Comparison of ENCODE assay signal across 27 cellular contexts in the genomic region with DNA sequence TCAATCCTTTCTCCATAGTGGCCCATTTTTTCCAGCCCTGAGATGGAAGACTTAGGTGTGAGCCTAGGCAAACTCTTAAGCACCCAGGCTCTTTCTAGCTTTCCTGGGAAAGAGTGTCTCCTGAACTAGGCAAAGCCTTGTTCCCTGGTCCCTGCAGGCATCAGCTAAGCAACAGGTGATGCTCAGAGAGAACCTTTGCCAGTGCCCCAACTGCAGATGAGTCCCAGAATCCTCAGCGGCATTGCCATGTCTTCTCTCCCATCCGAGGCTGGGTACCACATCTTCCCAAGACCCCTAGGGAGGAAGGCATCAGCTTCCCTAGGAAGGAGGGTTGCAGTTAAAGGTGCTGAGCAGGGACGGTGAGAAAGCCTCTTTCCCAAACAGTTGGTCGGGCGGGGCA. TPM values are rescaled to one million over a fixed set of nuclear protein-coding genes. Genes with fewer than 3 reads are reported as not detected.
A peak's percentile ranks its signal among the peaks of the same experiment; 100 is the strongest.
DNase-seq lines count a peak whose midpoint lies in the region; ATAC-seq, FAIRE-seq and TF ChIP-seq lines count a peak whose summit lies in the region.
"Had no signal": no experiment of that assay in that cellular context is flagged by ENCODE, and none has a peak within 500 bp of the region (broad histone marks: within the 10 kb centered on the region; RNA-seq: fewer than 3 reads in every experiment).

No MANE protein-coding gene starts in this region.

- H4K5ac ChIP-seq in IMR-90 (ENCODE audit: low read depth, low read length): no peak overlapping the region

- H3K18ac ChIP-seq in IMR-90 (ENCODE audit: low read depth, low read length): no peak overlapping the region

- no peak overlapping the region for H3K4me3 ChIP-seq in IMR-90 (ENCODE audit: insufficient read depth, low read depth, low read length)
- H3K4me3 ChIP-seq in astrocyte (ENCODE audit: insufficient read depth, low read depth, low read length): no peak overlapping the region
- no peak overlapping the region for H3K4me3 ChIP-seq in endodermal cell (ENCODE audit: low read length)
- H3K4me3 ChIP-seq: BLaER1 had no signal

- H3K4me1 Mint-ChIP-seq in astrocyte (ENCODE audit: low read depth, unreplicated experiment) (peaks cover 50% of the 10 kb centered on the region), chondrocyte (ENCODE audit: low read depth) (peaks cover 8% of the 10 kb centered on the region), endodermal cell (peaks cover 24% of the 10 kb centered on the region)
- peaks cover 24% of the 10 kb centered on the region for H3K4me1 Mint-ChIP-seq in stimulated activated effector memory CD8-positive, alpha-beta T cell treated with anti-CD3 and anti-CD28 coated beads, Interleukin-12 subunit alpha, Interleukin-12 subunit beta, amount 100 ng/mL, for 72 hours

- no peak overlapping the region for H2AK5ac ChIP-seq in IMR-90 (ENCODE audit: low read depth, low read length)

- no peak overlapping the region for H3K4me3 Mint-ChIP-seq in astrocyte (ENCODE audit: unreplicated experiment)
- no peak overlapping the region for H3K4me3 Mint-ChIP-seq in stimulated activated effector memory CD8-positive, alpha-beta T cell treated with anti-CD3 and anti-CD28 coated beads, Interleukin-12 subunit alpha, Interleukin-12 subunit beta, amount 100 ng/mL, for 72 hours
- no peak overlapping the region for H3K4me3 Mint-ChIP-seq in chondrocyte (ENCODE audit: unreplicated experiment)
- H3K4me3 Mint-ChIP-seq in endodermal cell: no peak overlapping the region
- H3K4me3 Mint-ChIP-seq: CD14-positive monocyte; CD4-positive, alpha-beta memory T cell; CD4-positive, CD25-positive, alpha-beta regulatory T cell; CD8-positive, alpha-beta memory T cell had no signal

- H3K36me3 Mint-ChIP-seq in astrocyte (ENCODE audit: low read depth, unreplicated experiment) (peaks cover 14% of the 10 kb centered on the region), chondrocyte (ENCODE audit: low read depth) (no peaks in the 10 kb centered on the region), endodermal cell (ENCODE audit: low read depth) (no peaks in the 10 kb centered on the region)
- H3K36me3 Mint-ChIP-seq in stimulated activated effector memory CD8-positive, alpha-beta T cell treated with anti-CD3 and anti-CD28 coated beads, Interleukin-12 subunit alpha, Interleukin-12 subunit beta, amount 100 ng/mL, for 72 hours: peaks cover 6% of the 10 kb centered on the region
- H3K36me3 Mint-ChIP-seq: CD14-positive monocyte; CD4-positive, alpha-beta memory T cell had no signal

- no peaks in the 10 kb centered on the region for H3K79me2 ChIP-seq in astrocyte (ENCODE audit: insufficient read depth, low read length)

- no peak overlapping the region for H4K8ac ChIP-seq in IMR-90 (ENCODE audit: low read depth in 2 of 2, low read length in 2 of 2)

- TF ChIP-seq CTCF in IMR-90 (conservative IDR thresholded peaks at IDR 0.05; ENCODE audit: low read depth, low read length) (no peak), astrocyte (IDR thresholded peaks at IDR 0.05; ENCODE audit: insufficient read depth, low read depth, low read length) (no peak), chondrocyte (IDR thresholded peaks at IDR 0.05) (no peak), endodermal cell (conservative IDR thresholded peaks at IDR 0.05) (no peak)

- H3K79me1 ChIP-seq in IMR-90 (ENCODE audit: low read depth in 1 of 2, low read length in 2 of 2): no peaks in the 10 kb centered on the region

- H3K4ac ChIP-seq in IMR-90 (ENCODE audit: low read depth, low read length): no peak overlapping the region

- no peaks in the 10 kb centered on the region for H3K9me1 ChIP-seq in IMR-90 (ENCODE audit: insufficient read depth, low read length)

- H4K20me1 ChIP-seq in IMR-90 (ENCODE audit: insufficient read depth, low read length) (no peaks in the 10 kb centered on the region), astrocyte (ENCODE audit: insufficient read depth, low read length) (no peaks in the 10 kb centered on the region)
- H4K20me1 ChIP-seq: BLaER1 had no signal

- peak overlapping the region; percentile 11 for H2AK9ac ChIP-seq in IMR-90 (replicated peaks; ENCODE audit: low read depth, low read length, poor library complexity)

- no peak overlapping the region for H2BK120ac ChIP-seq in IMR-90 (ENCODE audit: low read depth, low read length)

- BruUV-seq in IMR-90 (replicated peaks; lab: Mats Ljungman, UMichigan): no TSS peak

- no peak overlapping the region for H3K4me2 ChIP-seq in IMR-90 (ENCODE audit: low read depth, low read length)
- H3K4me2 ChIP-seq in astrocyte (ENCODE audit: low read length): no peak overlapping the region
- H3K4me2 ChIP-seq: BLaER1 had no signal

- no peak overlapping the region for H2BK15ac ChIP-seq in IMR-90 (ENCODE audit: low read depth, low read length)

- in situ Hi-C loops in IMR-90 (cut with MboI; ENCODE audit: low sequenced_read_pairs): no loop called here

- no peak overlapping the region for H3K23ac ChIP-seq in IMR-90 (ENCODE audit: low read depth, low read length)

- H3K9me3 ChIP-seq in IMR-90 (ENCODE audit: control insufficient read depth, insufficient read depth, low read length) (no peaks in the 10 kb centered on the region), astrocyte (ENCODE audit: insufficient read depth, low read depth, low read length) (no peaks in the 10 kb centered on the region), endodermal cell (ENCODE audit: control insufficient read depth, low read length) (no peaks in the 10 kb centered on the region)
- H3K9me3 ChIP-seq: BE2C, BLaER1 had no signal

- H4K91ac ChIP-seq in IMR-90 (ENCODE audit: insufficient read depth, low read depth, low read length): no peak overlapping the region; the same call in 1 of the 2 replicates

- POLR2A ChIA-PET in IMR-90 (lab: Charles Lee; ENCODE audit: unreplicated experiment): no interaction called here

- TF ChIP-seq RAD21 in IMR-90 (IDR thresholded peaks at IDR 0.05; ENCODE audit: low read length): no peak

- intact Hi-C loops in IMR-90 (cut with micrococcal nuclease): no loop called here

- H2AFZ ChIP-seq in IMR-90 (replicated peaks; ENCODE audit: low read length, poor library complexity) (no peak overlapping the region), astrocyte (ENCODE audit: low read depth, low read length) (no peak overlapping the region)

- no peak overlapping the region for H2BK20ac ChIP-seq in IMR-90 (ENCODE audit: low read depth, low read length)

- H3K27me3 Mint-ChIP-seq in astrocyte (ENCODE audit: low read depth, unreplicated experiment) (peaks cover 4% of the 10 kb centered on the region), chondrocyte (ENCODE audit: low read depth) (no peaks in the 10 kb centered on the region), endodermal cell (ENCODE audit: insufficient read depth) (peaks cover 22% of the 10 kb centered on the region)

- H3K36me3 ChIP-seq in IMR-90 (ENCODE audit: control insufficient read depth, insufficient read depth, low read length): no peaks in the 10 kb centered on the region
- H3K36me3 ChIP-seq in astrocyte (ENCODE audit: insufficient read depth, low read length): no peaks in the 10 kb centered on the region
- no peaks in the 10 kb centered on the region for H3K36me3 ChIP-seq in endodermal cell (ENCODE audit: control insufficient read depth, insufficient read depth, low read length)
- H3K36me3 ChIP-seq: BE2C, BLaER1 had no signal

- H3K14ac ChIP-seq in IMR-90 (replicated peaks; ENCODE audit: low read depth, low read length): no peak overlapping the region

- ATAC-seq in IMR-90 (ENCODE audit: low read depth): no peak
- no peak for ATAC-seq in stimulated activated effector memory CD8-positive, alpha-beta T cell treated with anti-CD3 and anti-CD28 coated beads, Interleukin-12 subunit alpha, Interleukin-12 subunit beta, amount 100 ng/mL, for 72 hours

- H3K4me1 ChIP-seq in IMR-90 (ENCODE audit: control insufficient read depth, insufficient read depth, low read length) (peaks cover 8% of the 10 kb centered on the region), astrocyte (ENCODE audit: insufficient read depth, low read length) (peaks cover 14% of the 10 kb centered on the region), endodermal cell (ENCODE audit: control insufficient read depth, insufficient read depth, low read length) (peaks cover 11% of the 10 kb centered on the region)
- H3K4me1 ChIP-seq: BLaER1 had no signal

- DNase-seq in IMR-90 (no peak), astrocyte (ENCODE audit: low read depth) (no peak), chondrocyte (ENCODE audit: low spot score) (no peak), NCI-H2196 treated with DMSO at 0.1 percent for 48 hours (lab: John Stamatoyannopoulos, UW; ENCODE audit: unreplicated experiment) (no peak), NCI-H1092 treated with DMSO at 0.1 percent for 48 hours (lab: John Stamatoyannopoulos, UW) (no peak), endodermal cell (no peak)
- no peak for DNase-seq in stimulated activated effector memory CD8-positive, alpha-beta T cell treated with anti-CD3 and anti-CD28 coated beads, Interleukin-12 subunit alpha, Interleukin-12 subunit beta, amount 100 ng/mL, for 72 hours (ENCODE audit: low spot score in 2 of 2)
- DNase-seq: 8988T; ACHN; BE2C; C1 segment of cervical spinal cord; CD4-positive, alpha-beta memory T cell; CD4-positive, CD25-positive, alpha-beta regulatory T cell; CD8-positive, alpha-beta memory T cell; COR-L47; DMS 273 treated with DMSO at 0.1 percent for 48 hours; DMS153; DMS79 treated with DMSO at 0.1 percent for 48 hours; GF-D8 had no signal

- no peak for TF ChIP-seq POLR2A in IMR-90 (IDR thresholded peaks at IDR 0.05; ENCODE audit: low read depth, low read length)

- H3K27ac Mint-ChIP-seq in astrocyte (ENCODE audit: unreplicated experiment): peak overlapping the region; percentile 4
- H3K27ac Mint-ChIP-seq in stimulated activated effector memory CD8-positive, alpha-beta T cell treated with anti-CD3 and anti-CD28 coated beads, Interleukin-12 subunit alpha, Interleukin-12 subunit beta, amount 100 ng/mL, for 72 hours: peak overlapping the region; percentile 13
- no peak overlapping the region for H3K27ac Mint-ChIP-seq in chondrocyte (ENCODE audit: unreplicated experiment)
- H3K27ac Mint-ChIP-seq in endodermal cell: no peak overlapping the region

- no peak overlapping the region for H3K27ac ChIP-seq in IMR-90 (ENCODE audit: insufficient read depth, low read length)
- H3K27ac ChIP-seq in astrocyte (ENCODE audit: low read depth, low read length): no peak overlapping the region
- no peak overlapping the region for H3K27ac ChIP-seq in endodermal cell (ENCODE audit: low read depth, low read length)
- H3K27ac ChIP-seq: BLaER1 had no signal

- no peaks in the 10 kb centered on the region for H3K27me3 ChIP-seq in IMR-90 (ENCODE audit: control insufficient read depth, insufficient read depth, low read length)
- no peaks in the 10 kb centered on the region for H3K27me3 ChIP-seq in astrocyte (ENCODE audit: insufficient read depth, low read length)
- H3K27me3 ChIP-seq in endodermal cell (ENCODE audit: control insufficient read depth, insufficient read depth, low read length, poor library complexity, severe bottlenecking): no peaks in the 10 kb centered on the region
- H3K27me3 ChIP-seq: BE2C, BLaER1 had no signal

- CTCF ChIA-PET in IMR-90 (lab: Yijun Ruan, JAX): no interaction called here

- no CpG with 5 or more reads among the region's 5 CpGs for WGBS in IMR-90 (ENCODE audit: extremely low coverage in 2 of 2, insufficient read length in 1 of 2), 2 experiments
- WGBS in endodermal cell (ENCODE audit: insufficient coverage in 1 of 2, insufficient read length in 1 of 2), 2 experiments: 80 to 93% methylated on average over 4 to 5 of the region's 5 CpGs

- no peak for FAIRE-seq in astrocyte (lab: Jason Lieb, UNC)
- FAIRE-seq: A204.1, G401.6, GM12891, GM19239 had no signal

- H3K9ac ChIP-seq in IMR-90 (ENCODE audit: low read depth, low read length) (no peak overlapping the region), astrocyte (ENCODE audit: low read length) (no peak overlapping the region), endodermal cell (ENCODE audit: extremely low read depth, low read length, poor library complexity, severe bottlenecking) (no peak overlapping the region)
- H3K9ac ChIP-seq: BLaER1 had no signal

- dilution Hi-C loops in IMR-90 (cut with HindIII; ENCODE audit: low sequenced_read_pairs, unreplicated experiment): no loop called here

- H2BK5ac ChIP-seq in IMR-90 (ENCODE audit: low read depth, low read length, poor library complexity, severe bottlenecking): no peak overlapping the region

- no peak overlapping the region for H3K56ac ChIP-seq in IMR-90 (ENCODE audit: extremely low read depth, insufficient read depth, low read length)

- H3K9me3 Mint-ChIP-seq in astrocyte (ENCODE audit: unreplicated experiment) (peaks cover 2% of the 10 kb centered on the region), chondrocyte (ENCODE audit: low read depth) (no peaks in the 10 kb centered on the region), endodermal cell (no peaks in the 10 kb centered on the region)
- H3K9me3 Mint-ChIP-seq in stimulated activated effector memory CD8-positive, alpha-beta T cell treated with anti-CD3 and anti-CD28 coated beads, Interleukin-12 subunit alpha, Interleukin-12 subunit beta, amount 100 ng/mL, for 72 hours: no peaks in the 10 kb centered on the region
- H3K9me3 Mint-ChIP-seq: CD14-positive monocyte; CD4-positive, alpha-beta memory T cell had no signal

RNA-seq across cellular contexts. Expression of gene VSIG8, which starts 8.2 kb away (rescaled TPM):
- total RNA-seq in IMR-90 (2012; rRNA removed) (not detected in 2 replicates), astrocyte (not detected in 2 replicates), chondrocyte (not detected in 3 replicates), endodermal cell (not detected)
- polyA plus RNA-seq in IMR-90 (2012; rRNA removed): not detected in 2 replicates
- polyA plus RNA-seq in IMR-90 (2012; cell fraction: cytosol; rRNA removed): 0.05 TPM in 1 of 2 replicates, not detected in the other
- 0.05 and 0.37 TPM in 2 replicates for polyA plus RNA-seq in IMR-90 (2012; cell fraction: nucleus; rRNA removed; ENCODE audit: low replicate concordance)
- not detected for polyA plus RNA-seq in endodermal cell (2013, experiment 1 of 2)
- polyA plus RNA-seq in endodermal cell (2013, experiment 2 of 2): not detected
- total RNA-seq: A673; CD4-positive, alpha-beta memory T cell; CD4-positive, CD25-positive, alpha-beta regulatory T cell; CD8-positive, alpha-beta memory T cell had no signal
- polyA plus RNA-seq: AG04450; CD14-positive monocyte; CD4-positive, alpha-beta memory T cell; CD4-positive, CD25-positive, alpha-beta regulatory T cell; CD8-positive, alpha-beta memory T cell had no signal

RNA-seq across cellular contexts. Expression of gene CFAP45, which starts 29.3 kb away (rescaled TPM):
- total RNA-seq in IMR-90 (2012; rRNA removed): 0.56 and 0.72 TPM in 2 replicates
- polyA plus RNA-seq in IMR-90 (2012; rRNA removed): 0.51 and 0.55 TPM in 2 replicates
- 0.14 and 0.71 TPM in 2 replicates for polyA plus RNA-seq in IMR-90 (2012; cell fraction: cytosol; rRNA removed)
- polyA plus RNA-seq in IMR-90 (2012; cell fraction: nucleus; rRNA removed; ENCODE audit: low replicate concordance): 0.63 and 1.3 TPM in 2 replicates
- total RNA-seq in astrocyte: 3.2 and 4.3 TPM in 2 replicates
- 0.37 to 0.95 TPM (median 0.73 TPM) in 3 replicates for total RNA-seq in chondrocyte
- under 1 TPM; 0.49 to 0.55 TPM for total RNA-seq in endodermal cell
- polyA plus RNA-seq in endodermal cell (2013, experiment 1 of 2): 0.96 TPM
- 0.54 TPM for polyA plus RNA-seq in endodermal cell (2013, experiment 2 of 2)

RNA-seq across cellular contexts. Expression of gene SLAMF8, which starts 44.0 kb away (rescaled TPM):
- total RNA-seq in IMR-90 (2012; rRNA removed) (not detected in 2 replicates), astrocyte (1.7 and 3.6 TPM in 2 replicates), chondrocyte (not detected in 3 replicates), endodermal cell (not detected)
- 0.04 and 0.07 TPM in 2 replicates for polyA plus RNA-seq in IMR-90 (2012; rRNA removed)
- polyA plus RNA-seq in IMR-90 (2012; cell fraction: cytosol; rRNA removed): 0.04 and 0.07 TPM in 2 replicates
- 0.06 TPM in 1 of 2 replicates, not detected in the other for polyA plus RNA-seq in IMR-90 (2012; cell fraction: nucleus; rRNA removed; ENCODE audit: low replicate concordance)
- polyA plus RNA-seq in endodermal cell (2013, experiment 1 of 2): not detected
- not detected for polyA plus RNA-seq in endodermal cell (2013, experiment 2 of 2)
- total RNA-seq: A673; CD4-positive, CD25-positive, alpha-beta regulatory T cell had no signal
- polyA plus RNA-seq: AG04450; CD4-positive, alpha-beta memory T cell had no signal

RNA-seq across cellular contexts. Expression of gene TAGLN2, which starts 54.6 kb away (rescaled TPM):
- total RNA-seq in IMR-90 (2012; rRNA removed) (365 and 440 TPM in 2 replicates), astrocyte (614 and 688 TPM in 2 replicates), chondrocyte (222 to 392 TPM (median 388 TPM) in 3 replicates), endodermal cell (100 to 1,000 TPM; 136 to 221 TPM)
- 634 and 646 TPM in 2 replicates for polyA plus RNA-seq in IMR-90 (2012; rRNA removed)
- 328 and 686 TPM in 2 replicates for polyA plus RNA-seq in IMR-90 (2012; cell fraction: cytosol; rRNA removed)
- polyA plus RNA-seq in IMR-90 (2012; cell fraction: nucleus; rRNA removed; ENCODE audit: low replicate concordance): 327 and 351 TPM in 2 replicates
- polyA plus RNA-seq in endodermal cell (2013, experiment 1 of 2): 141 TPM
- polyA plus RNA-seq in endodermal cell (2013, experiment 2 of 2): 179 TPM

Comparison
In these comparisons a context has a peak if more than half of its experiments do, and no peak if none do; other contexts are left out.
1. H3K27ac Mint-ChIP-seq: peak in astrocyte (single experiment) and stimulated activated effector memory CD8-positive, alpha-beta T cell treated with anti-CD3 and anti-CD28 coated beads, Interleukin-12 subunit alpha, Interleukin-12 subunit beta, amount 100 ng/mL, for 72 hours (single experiment); none in chondrocyte (single experiment) and endodermal cell (single experiment).